28 cellular contexts compared by ENCODE assay signal in the genomic region with DNA sequence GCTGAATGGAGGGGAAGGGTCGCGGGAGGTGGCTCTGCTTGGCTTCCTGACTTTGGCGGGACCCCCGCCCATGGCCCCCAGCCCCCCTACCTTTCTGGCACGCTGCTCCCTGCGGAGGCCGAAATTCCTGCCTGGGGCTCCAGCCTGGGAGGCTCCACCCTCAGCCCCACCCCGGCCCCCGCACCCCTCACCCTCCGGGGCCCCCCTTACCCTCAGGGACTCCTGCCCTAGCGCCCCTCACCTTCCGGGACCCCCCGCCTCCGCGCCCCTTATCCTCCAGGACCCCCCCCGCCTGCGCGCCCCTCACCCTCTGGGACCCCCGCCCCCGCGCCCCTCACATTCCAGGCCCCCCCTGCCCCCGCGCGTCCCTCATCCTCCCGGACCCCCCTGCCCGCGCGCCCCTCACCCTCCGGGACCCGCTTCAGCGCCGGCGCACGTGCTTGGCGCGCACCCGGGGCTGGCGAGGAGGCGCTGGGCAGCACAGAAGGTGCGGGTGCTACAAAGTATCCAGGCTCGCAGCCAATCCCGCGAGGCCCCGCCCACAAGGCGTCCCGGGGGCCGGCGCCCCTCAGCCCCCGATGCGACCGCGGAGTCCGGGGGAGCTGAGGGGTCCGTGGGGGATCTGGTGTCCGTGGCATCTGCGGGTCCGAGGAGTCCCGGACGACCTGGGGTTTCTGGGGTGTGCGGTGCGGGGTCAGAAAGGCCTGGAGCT. TPM values are rescaled to one million over a fixed set of nuclear protein-coding genes. Genes with fewer than 3 reads are reported as not detected.
DNase-seq lines count a peak whose midpoint lies in the region; FAIRE-seq and TF ChIP-seq lines count a peak whose summit lies in the region.
"Had no signal": no experiment of that assay in that cellular context is flagged by ENCODE, and none has a peak within 500 bp of the region (broad histone marks: within the 10 kb centered on the region; RNA-seq: fewer than 3 reads in every experiment).

A gene (minus strand): TSS at position 477 of the 712 bp plus-strand sequence. CDS start 1,521 bp downstream, outside the sequence.

- H3K36me3 ChIP-seq in NT2/D1 (ENCODE audit: insufficient read depth, insufficient read length, low read length): no peaks in the 10 kb centered on the region
- no peaks in the 10 kb centered on the region for H3K36me3 ChIP-seq in kidney (ENCODE audit: control insufficient read depth in 1 of 2, insufficient read depth in 2 of 2, low read length in 2 of 2)
- no peaks in the 10 kb centered on the region for H3K36me3 ChIP-seq in testis (ENCODE audit: low read depth, missing control alignments)
- H3K36me3 ChIP-seq: SJSA1 had no signal

- H3K4me1 ChIP-seq in NT2/D1 (ENCODE audit: insufficient read depth, insufficient read length) (no peaks in the 10 kb centered on the region), kidney (ENCODE audit: control insufficient read depth in 1 of 2, insufficient read depth in 1 of 2, low read depth in 1 of 2, low read length in 2 of 2) (no peaks in the 10 kb centered on the region), testis (no peaks in the 10 kb centered on the region)
- H3K4me1 ChIP-seq: A549, SJSA1 had no signal

- H3K9me3 ChIP-seq in NT2/D1 (ENCODE audit: insufficient read depth, low read length) (peaks cover 9% of the 10 kb centered on the region; the same call in 1 of the 2 replicates), kidney (ENCODE audit: control insufficient read depth in 1 of 2, low read length in 2 of 2) (no peaks in the 10 kb centered on the region), testis (no peaks in the 10 kb centered on the region)

- H3K27ac ChIP-seq in kidney (ENCODE audit: low read depth in 2 of 2, low read length in 2 of 2) (no peak within 1 kb of the TSS), testis (no peak within 1 kb of the TSS)
- H3K27ac ChIP-seq: A549, HL-60, KMS-11, PC-9, SJSA1 had no signal

- H3K27me3 ChIP-seq in NT2/D1 (ENCODE audit: insufficient read depth, insufficient read length): peaks cover 14% of the 10 kb centered on the region
- H3K27me3 ChIP-seq in testis: no peaks in the 10 kb centered on the region
- H3K27me3 ChIP-seq: SJSA1 had no signal

- in situ Hi-C loops in GM13976 (cut with MboI; ENCODE audit: low sequenced_read_pairs, unreplicated experiment): no loop called here

- peak; percentile 21 for DNase-seq in GM13976 (ENCODE audit: low spot score)
- DNase-seq in NT2/D1 (ENCODE audit: low read depth, low spot score): no peak
- peak; percentile 45 for DNase-seq in kidney
- peak; percentile 49 for DNase-seq in testis
- DNase-seq in NCI-H146 treated with DMSO at 0.1 percent for 48 hours (lab: John Stamatoyannopoulos, UW; ENCODE audit: unreplicated experiment): no peak
- DNase-seq in RPMI8226: no peak
- no peak for DNase-seq in NCI-H1092 (lab: John Stamatoyannopoulos, UW)
- DNase-seq: C1 segment of cervical spinal cord; COR-L47; NCI-H1092 treated with DMSO at 0.1 percent for 48 hours; NCI-H1436; NCI-H2029; NCI-H446 treated with DMSO at 0.1 percent for 48 hours; NCI-H526; NCI-H82; NK-92 treated with Interleukin-12 subunit alpha and Interleukin-12 subunit beta, amount 100 ng/mL, for 24 hours; PC-9; Right ventricle myocardium superior had no signal

- TF ChIP-seq CTCF in GM13976 (IDR thresholded peaks at IDR 0.05; ENCODE audit: borderline replicate concordance, control extremely low read depth, extremely low read depth, insufficient read depth, missing control alignments) (no peak), kidney (IDR thresholded peaks at IDR 0.05; ENCODE audit: borderline replicate concordance, extremely low read depth, insufficient read depth) (no peak), testis (IDR thresholded peaks at IDR 0.05) (no peak)

- intact Hi-C loops in kidney (cut with DNase I) (no loop called here), testis (cut with DNase I; ENCODE audit: low total_unique reads) (no loop called here)

- peak within 1 kb of the TSS; percentile 64 for H3K4me3 ChIP-seq in NT2/D1 (ENCODE audit: insufficient read length, low read depth)
- no peak within 1 kb of the TSS for H3K4me3 ChIP-seq in kidney (ENCODE audit: low read length in 2 of 2)
- H3K4me3 ChIP-seq in testis: peak within 1 kb of the TSS; percentile 32 to 55
- H3K4me3 ChIP-seq: A549, PC-9, SJSA1 had no signal

- WGBS in testis, 2 donors: 35 to 46% methylated on average over 16 to 28 of the region's 61 CpGs

- peak within 1 kb of the TSS; percentile 74 for H3K9ac ChIP-seq in NT2/D1 (ENCODE audit: insufficient read length, low read depth)
- no peak within 1 kb of the TSS for H3K9ac ChIP-seq in kidney (ENCODE audit: low read length in 2 of 2)
- H3K9ac ChIP-seq: KMS-11 had no signal

- TF ChIP-seq POLR2A in testis (IDR thresholded peaks at IDR 0.05): no peak

- no peak for FAIRE-seq in kidney (lab: Jason Lieb, UNC)
- FAIRE-seq: A549, G401.6, GM19239, H1 had no signal

RNA-seq across cellular contexts. Expression of the gene that starts here (rescaled TPM):
- total RNA-seq in kidney (not detected), testis (10 to 100 TPM in 1 of 2 donors, 1 to 10 TPM in 1; 9.6 to 11.3 TPM)
- polyA plus RNA-seq in kidney (ENCODE audit: insufficient read depth, low read depth, low replicate concordance) (not detected), testis (ENCODE audit: insufficient read depth, low read depth, low replicate concordance) (6.9 TPM)
- total RNA-seq: CD4-positive, alpha-beta memory T cell; H1; PC-9; Right ventricle myocardium superior; RPMI7951; SJSA1 had no signal
- polyA plus RNA-seq: A549; CD4-positive, alpha-beta memory T cell; H1; IgD-negative memory B cell had no signal

Comparison
In these comparisons a context has a peak if more than half of its experiments do, and no peak if none do; other contexts are left out.
1. RNA of the gene that starts here (total RNA-seq): 9.6 to 11.3 TPM in testis; not detected in kidney (single experiment); every median in the first group is over 10 times any median in the second.
2. Peak in DNase-seq in kidney; RNA of the gene not detected or under 1 TPM.
3. DNase-seq: peak in GM13976 (single experiment) and testis (single experiment); none in NT2/D1 (single experiment), NCI-H146 treated with DMSO at 0.1 percent for 48 hours (single experiment), RPMI8226 (single experiment) and NCI-H1092 (single experiment).
4. H3K4me3 ChIP-seq: peak in NT2/D1 (single experiment) and testis (2 of 2); none in kidney (0 of 2).